19 cellular contexts compared by ENCODE assay signal in genomic region chr16:89646270-89646669, GRCh38. TPM values are rescaled to one million over a fixed set of nuclear protein-coding genes. Genes with fewer than 3 reads are reported as not detected.
DNase-seq lines count a peak whose midpoint lies in the region; ATAC-seq and TF ChIP-seq lines count a peak whose summit lies in the region.
"Had no signal": no experiment of that assay in that cellular context is flagged by ENCODE, and none has a peak within 500 bp of the region (broad histone marks: within the 10 kb centered on the region; RNA-seq: fewer than 3 reads in every experiment).

No MANE protein-coding gene starts in this region.

- no peaks in the 10 kb centered on the region for H3K36me3 Mint-ChIP-seq in T-helper 17 cell (ENCODE audit: low read depth)
- H3K36me3 Mint-ChIP-seq in chondrocyte (ENCODE audit: low read depth) = peaks cover 16% of the 10 kb centered on the region

- H3K27me3 Mint-ChIP-seq in T-helper 17 cell (no peaks in the 10 kb centered on the region), chondrocyte (ENCODE audit: low read depth) (no peaks in the 10 kb centered on the region)

- H3K4me3 Mint-ChIP-seq in T-helper 17 cell (no peak overlapping the region), chondrocyte (ENCODE audit: unreplicated experiment) (no peak overlapping the region)
- H3K4me3 Mint-ChIP-seq: CD8-positive, alpha-beta T cell; H9 had no signal

- no peak overlapping the region for H3K4me3 ChIP-seq in aorta (ENCODE audit: low read length in 2 of 2)
- H3K4me3 ChIP-seq: A549 had no signal

- peaks cover 0 to 12% of the 10 kb centered on the region in 2 donors for H3K36me3 ChIP-seq in aorta (ENCODE audit: control insufficient read depth in 1 of 2, insufficient read depth in 2 of 2, low read length in 1 of 2)

- DNase-seq in T-helper 17 cell = no peak
- no peak for DNase-seq in chondrocyte (ENCODE audit: low spot score)
- no peak for DNase-seq in aorta
- DNase-seq in midbrain (lab: John Stamatoyannopoulos, UW) = no peak
- no peak for DNase-seq in foreskin melanocyte
- no peak for DNase-seq in T1000 (lab: John Stamatoyannopoulos, UW)
- DNase-seq: BE2C; CD8-positive, alpha-beta T cell; COR-L47; DMS153; DMS79 treated with DMSO at 0.1 percent for 48 hours; EL; GOT3; H9 had no signal

- no peaks in the 10 kb centered on the region for H3K9me3 Mint-ChIP-seq in chondrocyte (ENCODE audit: low read depth)
- H3K9me3 Mint-ChIP-seq: CD8-positive, alpha-beta T cell; H9 had no signal

- WGBS in aorta, 2 donors = 95% methylated on average over 19 to 22 of the region's 22 CpGs

- peaks cover 2% of the 10 kb centered on the region for H3K4me1 Mint-ChIP-seq in T-helper 17 cell
- H3K4me1 Mint-ChIP-seq in chondrocyte (ENCODE audit: low read depth) = peaks cover under 1% of the 10 kb centered on the region

- H3K27ac ChIP-seq in layer of hippocampus (ENCODE audit: low read depth, low read length) = peak overlapping the region; percentile 52
- H3K27ac ChIP-seq in aorta (ENCODE audit: low read depth in 1 of 2, low read length in 2 of 2) = no peak overlapping the region
- H3K27ac ChIP-seq: A549, C4-2B, HL-60 had no signal

- intact Hi-C loops in aorta (cut with DNase I) = loop anchor here in 1 of 2 donors (10.0 kb wide), 1 partner anchor 411 kb away; no protein-coding TSS in a partner anchor

- H3K4me1 ChIP-seq in aorta (ENCODE audit: control insufficient read depth in 1 of 2, insufficient read depth in 2 of 2, low read length in 2 of 2) = no peaks in the 10 kb centered on the region
- H3K4me1 ChIP-seq: BE2C had no signal

- no peaks in the 10 kb centered on the region for H3K27me3 ChIP-seq in layer of hippocampus (ENCODE audit: control insufficient read depth, insufficient read depth, low read length)
- no peaks in the 10 kb centered on the region for H3K27me3 ChIP-seq in aorta (ENCODE audit: control insufficient read depth in 1 of 2, insufficient read depth in 2 of 2, low read length in 1 of 2)
- H3K27me3 ChIP-seq: BE2C had no signal

- ATAC-seq in T-helper 17 cell = peak; percentile 12
- ATAC-seq in aorta (ENCODE audit: low FRiP score) = peak; percentile 11
- ATAC-seq: A549; CD8-positive, alpha-beta T cell had no signal

- no peaks in the 10 kb centered on the region for H3K9me3 ChIP-seq in T-helper 17 cell (ENCODE audit: control insufficient read depth, low read length, poor library complexity, severe bottlenecking)
- no peaks in the 10 kb centered on the region for H3K9me3 ChIP-seq in aorta (ENCODE audit: control insufficient read depth, low read length)
- H3K9me3 ChIP-seq: A549, BE2C had no signal

- H3K27ac Mint-ChIP-seq in T-helper 17 cell (peak overlapping the region; percentile 81), chondrocyte (ENCODE audit: unreplicated experiment) (peak overlapping the region; percentile 36)
- H3K27ac Mint-ChIP-seq: CD8-positive, alpha-beta T cell; H9 had no signal

- TF ChIP-seq CTCF in chondrocyte (IDR thresholded peaks at IDR 0.05) = no peak

RNA-seq across cellular contexts. Expression of gene CHMP1A, which starts 11.2 kb away (rescaled TPM):
- total RNA-seq in T-helper 17 cell (10 to 100 TPM; 75.3 to 76.9 TPM), chondrocyte (65.3 to 76.8 TPM (median 69.9 TPM) in 3 replicates), aorta (10 to 100 TPM; 69.0 to 78.8 TPM)
- 100 to 1,000 TPM in 1 of 2 donors, 10 to 100 TPM in 1; 45.5 to 112 TPM for polyA plus RNA-seq in aorta

RNA-seq across cellular contexts. Expression of gene SPATA33, which starts 11.4 kb away (rescaled TPM):
- 10 to 100 TPM in 1 of 2 donors, 1 to 10 TPM in 1; 8.3 to 10.1 TPM for total RNA-seq in T-helper 17 cell
- total RNA-seq in chondrocyte = 8.8 to 12.6 TPM (median 10.3 TPM) in 3 replicates
- 1 to 10 TPM; 6.5 to 8.6 TPM for total RNA-seq in aorta
- polyA plus RNA-seq in aorta = 10 to 100 TPM in 1 of 2 donors, 1 to 10 TPM in 1; 3.0 to 10.7 TPM

RNA-seq across cellular contexts. Expression of gene DPEP1, which starts 32.8 kb away (rescaled TPM):
- total RNA-seq in T-helper 17 cell (not detected), chondrocyte (not detected in 3 replicates), aorta (not detected)
- 1 to 10 TPM in 1 of 2 donors, not detected in 1; 8.5 TPM for polyA plus RNA-seq in aorta
- total RNA-seq: CD8-positive, alpha-beta T cell had no signal
- polyA plus RNA-seq: AG04450 had no signal

RNA-seq across cellular contexts. Expression of gene CDK10, which starts 40.2 kb away (rescaled TPM):
- total RNA-seq in T-helper 17 cell (10 to 100 TPM; 83.0 to 86.0 TPM), chondrocyte (43.7 to 63.0 TPM (median 45.8 TPM) in 3 replicates), aorta (10 to 100 TPM; 29.9 to 71.1 TPM)
- polyA plus RNA-seq in aorta = 100 to 1,000 TPM in 1 of 2 donors, 10 to 100 TPM in 1; 24.7 to 134 TPM

RNA-seq across cellular contexts. Expression of gene SPATA2L, which starts 55.2 kb away (rescaled TPM):
- total RNA-seq in T-helper 17 cell (10 to 100 TPM; 20.6 to 30.8 TPM), chondrocyte (7.0 to 10.3 TPM (median 9.3 TPM) in 3 replicates), aorta (10 to 100 TPM in 1 of 2 donors, 1 to 10 TPM in 1; 9.1 to 13.4 TPM)
- 10 to 100 TPM in 1 of 2 donors, 1 to 10 TPM in 1; 4.9 to 12.0 TPM for polyA plus RNA-seq in aorta
